8 cellular contexts compared by ENCODE assay signal in genomic region chr7:18866359-18867036, GRCh38.
A peak's percentile ranks its signal among the peaks of the same experiment; 100 is the strongest.
DNase-seq lines count a peak whose midpoint lies in the region; ATAC-seq and TF ChIP-seq lines count a peak whose summit lies in the region.

No MANE protein-coding gene starts in this region.

- no TSS peak for BruUV-seq in A673 (replicated peaks; lab: Mats Ljungman, UMichigan)

- POLR2A ChIA-PET in A673 (lab: Charles Lee; ENCODE audit: low non-redundant PET): no interaction called here

- 37% methylated on average over 4 of the region's 4 CpGs for WGBS in smooth muscle cell (ENCODE audit: low lambda C conversion rate)

- H3K4me3 ChIP-seq in A673 (ENCODE audit: low read depth, low read length, poor library complexity, severe bottlenecking) (no peak overlapping the region), mucosa of descending colon (no peak overlapping the region), smooth muscle cell (no peak overlapping the region)

- peaks cover 4% of the 10 kb centered on the region for H3K4me1 ChIP-seq in A673 (ENCODE audit: insufficient read depth, low read length, poor library complexity, severe bottlenecking)
- H3K4me1 ChIP-seq in mucosa of descending colon (ENCODE audit: low read depth): no peaks in the 10 kb centered on the region
- H3K4me1 ChIP-seq in smooth muscle cell (ENCODE audit: low read depth): no peaks in the 10 kb centered on the region

- CTCF ChIA-PET in A673 (lab: Charles Lee): no interaction called here

- no peak overlapping the region for H3K9ac ChIP-seq in smooth muscle cell (ENCODE audit: low read depth)

- no peaks in the 10 kb centered on the region for H3K9me3 ChIP-seq in A673 (ENCODE audit: low read depth, low read length, poor library complexity, severe bottlenecking)
- no peaks in the 10 kb centered on the region for H3K9me3 ChIP-seq in mucosa of descending colon
- H3K9me3 ChIP-seq in smooth muscle cell (replicated peaks; ENCODE audit: low read depth): no peaks in the 10 kb centered on the region

- TF ChIP-seq POLR2A in erythroblast (IDR thresholded peaks at IDR 0.05; ENCODE audit: low read length): no peak

- ATAC-seq in GM18907 (IDR thresholded peaks at IDR 0.05; ENCODE audit: unreplicated experiment): peak; percentile 85
- peak; percentile 79 for ATAC-seq in HG03354 (IDR thresholded peaks at IDR 0.05; ENCODE audit: poor library complexity, severe bottlenecking, unreplicated experiment)
- peak; percentile 51 for ATAC-seq in mucosa of descending colon

- H3K4me2 ChIP-seq in smooth muscle cell: no peak overlapping the region

- H3F3A ChIP-seq in smooth muscle cell (ENCODE audit: low read depth): no peaks in the 10 kb centered on the region

- intact Hi-C loops in A673 (cut with micrococcal nuclease; ENCODE audit: unreplicated experiment) (no loop called here), mucosa of descending colon (cut with DNase I, micrococcal nuclease) (no loop called here)

- no peaks in the 10 kb centered on the region for H3K79me2 ChIP-seq in smooth muscle cell (ENCODE audit: low read depth)

- H3K27ac ChIP-seq in A673 (ENCODE audit: low read depth, low read length, poor library complexity, severe bottlenecking): no peak overlapping the region
- H3K27ac ChIP-seq in smooth muscle cell (ENCODE audit: low read depth): no peak overlapping the region

- H3K27me3 ChIP-seq in A673 (replicated peaks; ENCODE audit: insufficient read depth, low read depth, low read length, poor library complexity): no peaks in the 10 kb centered on the region
- no peaks in the 10 kb centered on the region for H3K27me3 ChIP-seq in smooth muscle cell (ENCODE audit: low read depth)

- no peak overlapping the region for H2AFZ ChIP-seq in smooth muscle cell (ENCODE audit: low read depth)

- H3K36me3 ChIP-seq in A673 (ENCODE audit: insufficient read depth, low read length, poor library complexity, severe bottlenecking) (no peaks in the 10 kb centered on the region), mucosa of descending colon (ENCODE audit: low read depth) (no peaks in the 10 kb centered on the region), smooth muscle cell (ENCODE audit: low read depth) (no peaks in the 10 kb centered on the region)

- DNase-seq in A673 (ENCODE audit: low spot score): peak; percentile 86
- peak; percentile 88 for DNase-seq in astrocyte of the hippocampus (ENCODE audit: low read depth, low spot score)
- peak in 1 of 3 donors; percentile 32 for DNase-seq in mucosa of descending colon
- no peak for DNase-seq in activated CD8-positive, alpha-beta memory T cell treated with anti-CD3 and anti-CD28 coated beads for 24 hours
- DNase-seq in erythroblast (lab: John Stamatoyannopoulos, UW): no peak
- DNase-seq in smooth muscle cell (lab: John Stamatoyannopoulos, UW; ENCODE audit: unreplicated experiment): no peak

- no peaks in the 10 kb centered on the region for H4K20me1 ChIP-seq in smooth muscle cell (ENCODE audit: low read depth)

- TF ChIP-seq CTCF in A673 (conservative IDR thresholded peaks at IDR 0.05; ENCODE audit: low read depth, low read length): no peak
- no peak for TF ChIP-seq CTCF in mucosa of descending colon (IDR thresholded peaks at IDR 0.05)
- no peak for TF ChIP-seq CTCF in smooth muscle cell (IDR thresholded peaks at IDR 0.05; ENCODE audit: borderline replicate concordance, insufficient read depth, poor library complexity, severe bottlenecking)

Comparison
In these comparisons a context has a peak if more than half of its experiments do, and no peak if none do; other contexts are left out.
1. DNase-seq: peak in A673 (single experiment) and astrocyte of the hippocampus (single experiment); none in activated CD8-positive, alpha-beta memory T cell treated with anti-CD3 and anti-CD28 coated beads for 24 hours (single experiment), erythroblast (0 of 2) and smooth muscle cell (single experiment).
2. Peak in every context shown above with its lines, with median percentiles within 50 percentile points of each other: ATAC-seq.